In the genomic region with DNA sequence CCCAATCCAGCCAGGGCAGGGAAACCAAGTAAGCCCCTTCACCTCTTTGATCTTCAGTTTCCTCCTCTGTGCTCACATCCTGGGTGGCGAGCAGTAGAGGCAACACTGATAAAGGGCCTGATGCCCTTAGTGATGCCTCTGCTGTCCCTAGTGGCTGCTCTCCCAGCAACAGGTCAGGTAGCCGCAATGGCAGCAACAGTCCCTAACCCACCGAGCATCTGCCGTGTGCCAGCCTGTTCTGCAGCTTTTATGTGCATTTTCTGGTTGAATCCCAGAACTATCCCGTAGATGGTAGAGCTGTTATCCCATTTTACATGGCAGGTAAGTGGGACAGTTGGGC, we compare ENCODE assay signal across 2 cellular contexts.
TF ChIP-seq lines count a peak whose summit lies in the region.

No MANE protein-coding gene starts in this region.

TF ChIP-seq in A549, 52 proteins besides CTCF, POLR2A, EP300 and RAD21 (continued from another document):
- TF ChIP-seq, protein P1, sequence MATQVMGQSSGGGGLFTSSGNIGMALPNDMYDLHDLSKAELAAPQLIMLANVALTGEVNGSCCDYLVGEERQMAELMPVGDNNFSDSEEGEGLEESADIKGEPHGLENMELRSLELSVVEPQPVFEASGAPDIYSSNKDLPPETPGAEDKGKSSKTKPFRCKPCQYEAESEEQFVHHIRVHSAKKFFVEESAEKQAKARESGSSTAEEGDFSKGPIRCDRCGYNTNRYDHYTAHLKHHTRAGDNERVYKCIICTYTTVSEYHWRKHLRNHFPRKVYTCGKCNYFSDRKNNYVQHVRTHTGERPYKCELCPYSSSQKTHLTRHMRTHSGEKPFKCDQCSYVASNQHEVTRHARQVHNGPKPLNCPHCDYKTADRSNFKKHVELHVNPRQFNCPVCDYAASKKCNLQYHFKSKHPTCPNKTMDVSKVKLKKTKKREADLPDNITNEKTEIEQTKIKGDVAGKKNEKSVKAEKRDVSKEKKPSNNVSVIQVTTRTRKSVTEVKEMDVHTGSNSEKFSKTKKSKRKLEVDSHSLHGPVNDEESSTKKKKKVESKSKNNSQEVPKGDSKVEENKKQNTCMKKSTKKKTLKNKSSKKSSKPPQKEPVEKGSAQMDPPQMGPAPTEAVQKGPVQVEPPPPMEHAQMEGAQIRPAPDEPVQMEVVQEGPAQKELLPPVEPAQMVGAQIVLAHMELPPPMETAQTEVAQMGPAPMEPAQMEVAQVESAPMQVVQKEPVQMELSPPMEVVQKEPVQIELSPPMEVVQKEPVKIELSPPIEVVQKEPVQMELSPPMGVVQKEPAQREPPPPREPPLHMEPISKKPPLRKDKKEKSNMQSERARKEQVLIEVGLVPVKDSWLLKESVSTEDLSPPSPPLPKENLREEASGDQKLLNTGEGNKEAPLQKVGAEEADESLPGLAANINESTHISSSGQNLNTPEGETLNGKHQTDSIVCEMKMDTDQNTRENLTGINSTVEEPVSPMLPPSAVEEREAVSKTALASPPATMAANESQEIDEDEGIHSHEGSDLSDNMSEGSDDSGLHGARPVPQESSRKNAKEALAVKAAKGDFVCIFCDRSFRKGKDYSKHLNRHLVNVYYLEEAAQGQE (IDR thresholded peaks at IDR 0.05) = no peak
- TF ChIP-seq RCOR1 (IDR thresholded peaks at IDR 0.05; ENCODE audit: low read depth, low read length) = no peak
- TF ChIP-seq, protein P2, sequence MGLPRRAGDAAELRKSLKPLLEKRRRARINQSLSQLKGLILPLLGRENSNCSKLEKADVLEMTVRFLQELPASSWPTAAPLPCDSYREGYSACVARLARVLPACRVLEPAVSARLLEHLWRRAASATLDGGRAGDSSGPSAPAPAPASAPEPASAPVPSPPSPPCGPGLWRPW (IDR thresholded peaks at IDR 0.05) = no peak
- TF ChIP-seq HDAC2 (IDR thresholded peaks at IDR 0.05) = no peak
- no peak for TF ChIP-seq RFX5 (IDR thresholded peaks at IDR 0.05)
- no peak for TF ChIP-seq RARB (CRISPR knock-in tag; IDR thresholded peaks at IDR 0.05)
- TF ChIP-seq, protein P3, sequence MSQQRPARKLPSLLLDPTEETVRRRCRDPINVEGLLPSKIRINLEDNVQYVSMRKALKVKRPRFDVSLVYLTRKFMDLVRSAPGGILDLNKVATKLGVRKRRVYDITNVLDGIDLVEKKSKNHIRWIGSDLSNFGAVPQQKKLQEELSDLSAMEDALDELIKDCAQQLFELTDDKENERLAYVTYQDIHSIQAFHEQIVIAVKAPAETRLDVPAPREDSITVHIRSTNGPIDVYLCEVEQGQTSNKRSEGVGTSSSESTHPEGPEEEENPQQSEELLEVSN (IDR thresholded peaks at IDR 0.05; ENCODE audit: borderline replicate concordance, low read depth) = no peak

TF ChIP-seq in SK-N-SH treated with all-trans-retinoic acid at 6 μM for 48 hours, 23 proteins besides CTCF, POLR2A, EP300 and RAD21 (continued from another document):
- TF ChIP-seq, protein P4, sequence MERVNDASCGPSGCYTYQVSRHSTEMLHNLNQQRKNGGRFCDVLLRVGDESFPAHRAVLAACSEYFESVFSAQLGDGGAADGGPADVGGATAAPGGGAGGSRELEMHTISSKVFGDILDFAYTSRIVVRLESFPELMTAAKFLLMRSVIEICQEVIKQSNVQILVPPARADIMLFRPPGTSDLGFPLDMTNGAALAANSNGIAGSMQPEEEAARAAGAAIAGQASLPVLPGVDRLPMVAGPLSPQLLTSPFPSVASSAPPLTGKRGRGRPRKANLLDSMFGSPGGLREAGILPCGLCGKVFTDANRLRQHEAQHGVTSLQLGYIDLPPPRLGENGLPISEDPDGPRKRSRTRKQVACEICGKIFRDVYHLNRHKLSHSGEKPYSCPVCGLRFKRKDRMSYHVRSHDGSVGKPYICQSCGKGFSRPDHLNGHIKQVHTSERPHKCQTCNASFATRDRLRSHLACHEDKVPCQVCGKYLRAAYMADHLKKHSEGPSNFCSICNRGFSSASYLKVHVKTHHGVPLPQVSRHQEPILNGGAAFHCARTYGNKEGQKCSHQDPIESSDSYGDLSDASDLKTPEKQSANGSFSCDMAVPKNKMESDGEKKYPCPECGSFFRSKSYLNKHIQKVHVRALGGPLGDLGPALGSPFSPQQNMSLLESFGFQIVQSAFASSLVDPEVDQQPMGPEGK (CRISPR knock-in tag; IDR thresholded peaks at IDR 0.05; ENCODE audit: borderline replicate concordance) = no peak
- TF ChIP-seq, protein P5, sequence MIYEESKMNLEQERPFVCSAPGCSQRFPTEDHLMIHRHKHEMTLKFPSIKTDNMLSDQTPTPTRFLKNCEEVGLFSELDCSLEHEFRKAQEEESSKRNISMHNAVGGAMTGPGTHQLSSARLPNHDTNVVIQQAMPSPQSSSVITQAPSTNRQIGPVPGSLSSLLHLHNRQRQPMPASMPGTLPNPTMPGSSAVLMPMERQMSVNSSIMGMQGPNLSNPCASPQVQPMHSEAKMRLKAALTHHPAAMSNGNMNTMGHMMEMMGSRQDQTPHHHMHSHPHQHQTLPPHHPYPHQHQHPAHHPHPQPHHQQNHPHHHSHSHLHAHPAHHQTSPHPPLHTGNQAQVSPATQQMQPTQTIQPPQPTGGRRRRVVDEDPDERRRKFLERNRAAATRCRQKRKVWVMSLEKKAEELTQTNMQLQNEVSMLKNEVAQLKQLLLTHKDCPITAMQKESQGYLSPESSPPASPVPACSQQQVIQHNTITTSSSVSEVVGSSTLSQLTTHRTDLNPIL (CRISPR knock-in tag; IDR thresholded peaks at IDR 0.05; ENCODE audit: low read depth) = no peak
